ENCODE assay signal across 18 cellular contexts in genomic region chr1:23638786-23639241, GRCh38. TPM values are rescaled to one million over a fixed set of nuclear protein-coding genes. Genes with fewer than 3 reads are reported as not detected.
DNase-seq lines count a peak whose midpoint lies in the region; ATAC-seq and TF ChIP-seq lines count a peak whose summit lies in the region.
"Had no signal": no experiment of that assay in that cellular context is flagged by ENCODE, and none has a peak within 500 bp of the region (broad histone marks: within the 10 kb centered on the region; RNA-seq: fewer than 3 reads in every experiment).

No MANE protein-coding gene starts in this region.

- H3K4ac ChIP-seq in trophoblast cell (ENCODE audit: low read depth, low read length): no peak overlapping the region

- H2BK12ac ChIP-seq in trophoblast cell (ENCODE audit: low read length): no peak overlapping the region

- TF ChIP-seq CTCF in fibroblast of villous mesenchyme (IDR thresholded peaks at IDR 0.05; ENCODE audit: insufficient read depth, low read depth, low read length) (no peak), uterus (IDR thresholded peaks at IDR 0.05) (no peak), GM20000 (IDR thresholded peaks at IDR 0.05; ENCODE audit: extremely low read depth, missing control alignments) (no peak)

- H4K12ac ChIP-seq in trophoblast cell (ENCODE audit: low read depth, low read length): no peak overlapping the region

- no peak overlapping the region for H2BK120ac ChIP-seq in trophoblast cell (ENCODE audit: insufficient read depth, low read length, poor library complexity)

- ATAC-seq in Right ventricle myocardium superior (ENCODE audit: poor library complexity): peak; percentile 42
- ATAC-seq: natural killer cell had no signal

- no peaks in the 10 kb centered on the region for H3K79me2 ChIP-seq in trophoblast cell (ENCODE audit: control insufficient read depth, insufficient read depth, low read length, poor library complexity)

- H3K9ac ChIP-seq in trophoblast cell (ENCODE audit: low read length): no peak overlapping the region

- H3K36me3 ChIP-seq in SJCRH30: no peaks in the 10 kb centered on the region
- no peaks in the 10 kb centered on the region for H3K36me3 ChIP-seq in uterus
- H3K36me3 ChIP-seq in trophoblast cell (ENCODE audit: control insufficient read depth in 1 of 2, insufficient read depth in 2 of 2, low read length in 2 of 2): no peaks in the 10 kb centered on the region
- H3K36me3 ChIP-seq: esophagus muscularis mucosa, thoracic aorta had no signal

- peaks cover 11% of the 10 kb centered on the region for H3K79me1 ChIP-seq in trophoblast cell (ENCODE audit: low read length)

- no peak overlapping the region for H3K4me2 ChIP-seq in trophoblast cell (ENCODE audit: low read length)

- H3K23ac ChIP-seq in trophoblast cell (ENCODE audit: low read length): no peak overlapping the region

- H3K18ac ChIP-seq in trophoblast cell (ENCODE audit: low read length): no peak overlapping the region

- H4K91ac ChIP-seq in trophoblast cell (ENCODE audit: low read depth, low read length): no peak overlapping the region

- H4K8ac ChIP-seq in trophoblast cell (ENCODE audit: low read depth, low read length): no peak overlapping the region

- no peak overlapping the region for H2AK5ac ChIP-seq in trophoblast cell (ENCODE audit: low read length)

- H3K4me3 ChIP-seq in SJCRH30 (no peak overlapping the region), fibroblast of villous mesenchyme (ENCODE audit: low read depth, low read length) (no peak overlapping the region), uterus (no peak overlapping the region), trophoblast cell (ENCODE audit: low read depth, low read length) (no peak overlapping the region)
- H3K4me3 ChIP-seq: esophagus muscularis mucosa, lung, thoracic aorta had no signal

- intact Hi-C loops in Right ventricle myocardium superior (cut with DNase I): loop anchor here (5.0 kb wide), 1 partner anchor 77 kb away; no protein-coding TSS in a partner anchor
- intact Hi-C loops in cardiac septum (cut with DNase I): loop anchor here (5.0 kb wide), 1 partner anchor 142 kb away; no protein-coding TSS in a partner anchor
- intact Hi-C loops in uterus (cut with DNase I; ENCODE audit: low total_unique reads): loop anchor here (2.0 kb wide), 1 partner anchor 94 kb away; no protein-coding TSS in a partner anchor

- H3K27me3 ChIP-seq in SJCRH30 (no peaks in the 10 kb centered on the region), uterus (no peaks in the 10 kb centered on the region), trophoblast cell (ENCODE audit: insufficient read depth, low read length) (no peaks in the 10 kb centered on the region)
- H3K27me3 ChIP-seq: esophagus muscularis mucosa had no signal

- H3K14ac ChIP-seq in trophoblast cell (ENCODE audit: low read length): no peak overlapping the region

- no peak overlapping the region; the same call in 1 of the 2 replicates for H3K27ac ChIP-seq in SJCRH30
- H3K27ac ChIP-seq in uterus: peak overlapping the region; percentile 22 to 59
- no peak overlapping the region for H3K27ac ChIP-seq in trophoblast cell (ENCODE audit: low read depth, low read length)
- H3K27ac ChIP-seq: HL-60, thoracic aorta had no signal

- H2BK5ac ChIP-seq in trophoblast cell (ENCODE audit: low read depth, low read length, poor library complexity): no peak overlapping the region

- H2AFZ ChIP-seq in trophoblast cell (ENCODE audit: insufficient read depth, low read length, poor library complexity): no peak overlapping the region

- no peak for TF ChIP-seq POLR2A in uterus (IDR thresholded peaks at IDR 0.05)

- peaks cover 41% of the 10 kb centered on the region for H3K4me1 ChIP-seq in SJCRH30
- H3K4me1 ChIP-seq in uterus: no peaks in the 10 kb centered on the region
- peaks cover 8 to 9% of the 10 kb centered on the region in 2 experiments for H3K4me1 ChIP-seq in trophoblast cell (ENCODE audit: control insufficient read depth in 1 of 2, insufficient read depth in 2 of 2, low read length in 2 of 2)

- no peak for DNase-seq in Right ventricle myocardium superior
- DNase-seq in cardiac septum (ENCODE audit: low spot score): no peak
- peak; percentile 24 to 60 for DNase-seq in SJCRH30
- DNase-seq in fibroblast of villous mesenchyme (ENCODE audit: low read depth): peak; percentile 44
- DNase-seq in uterus: peak; percentile 55 to 59
- DNase-seq in trophoblast cell: no peak
- DNase-seq in activated effector memory CD4-positive, alpha-beta T cell treated with anti-CD3 and anti-CD28 coated beads, Interleukin-2, amount 50 U/mL, for 16 hours: no peak
- DNase-seq in GM20000 (ENCODE audit: low spot score): no peak
- DNase-seq: activated CD4-positive, alpha-beta memory T cell treated with anti-CD3 and anti-CD28 coated beads, Interleukin-2, amount 10 ng/mL, durations not matched to agents 7 days and 5 days; natural killer cell; NCI-H1436 treated with DMSO at 0.1 percent for 48 hours; retina; stimulated activated CD4-positive, alpha-beta T cell treated with anti-CD3 and anti-CD28 coated beads, Interleukin-2, amount 100 ng/mL, for 24 hours; T1000 had no signal

- H3K9me3 ChIP-seq in SJCRH30 (replicated peaks) (no peaks in the 10 kb centered on the region), uterus (no peaks in the 10 kb centered on the region), trophoblast cell (ENCODE audit: insufficient read depth, low read depth, low read length) (no peaks in the 10 kb centered on the region)
- H3K9me3 ChIP-seq: esophagus muscularis mucosa, thoracic aorta had no signal

- WGBS in trophoblast cell (ENCODE audit: extremely low coverage, insufficient coverage, insufficient read length): no CpG with 5 or more reads among the region's 5 CpGs

RNA-seq across cellular contexts. Expression of gene RPL11, which starts 52.8 kb away (rescaled TPM):
- total RNA-seq in Right ventricle myocardium superior (570 TPM), cardiac septum (521 TPM), fibroblast of villous mesenchyme (521 and 592 TPM in 2 replicates), uterus (1,000 to 10,000 TPM in 3 of 4 donors, 100 to 1,000 TPM in 1; 710 to 1,429 (median 1,220) TPM)
- total RNA-seq in SJCRH30 (2014; rRNA removed; shearing (Covaris generic)): 3,637 and 3,779 TPM in 2 replicates
- polyA plus RNA-seq in trophoblast cell (2013): 1,687 and 1,801 TPM in 2 replicates

Comparison
In these comparisons a context has a peak if more than half of its experiments do, and no peak if none do; other contexts are left out.
1. DNase-seq: peak in SJCRH30 (2 of 2), fibroblast of villous mesenchyme (single experiment) and uterus (2 of 2); none in Right ventricle myocardium superior (single experiment), cardiac septum (single experiment), trophoblast cell (0 of 2), activated effector memory CD4-positive, alpha-beta T cell treated with anti-CD3 and anti-CD28 coated beads, Interleukin-2, amount 50 U/mL, for 16 hours (single experiment) and GM20000 (single experiment).
2. H3K27ac ChIP-seq: peak in uterus (2 of 2); none in SJCRH30 (single experiment) and trophoblast cell (single experiment).